ENCODE assay signal across 9 cellular contexts in genomic region chr3:63343674-63344073, GRCh38.
DNase-seq lines count a peak whose midpoint lies in the region; ATAC-seq lines count a peak whose summit lies in the region.
"Had no signal": no experiment of that assay in that cellular context is flagged by ENCODE, and none has a peak within 500 bp of the region (broad histone marks: within the 10 kb centered on the region; RNA-seq: fewer than 3 reads in every experiment).

No MANE protein-coding gene starts in this region.

- intact Hi-C loops in Right ventricle myocardium superior (cut with DNase I), result no loop called here

- DNase-seq in DMS 273 (lab: John Stamatoyannopoulos, UW; ENCODE audit: unreplicated experiment), result peak; percentile 97
- DNase-seq in NCI-H524 treated with DMSO at 0.1 percent for 48 hours (lab: John Stamatoyannopoulos, UW), result peak; percentile 86
- peak; percentile 2 for DNase-seq in activated effector memory CD4-positive, alpha-beta T cell treated with Interleukin-2 at 50 U/mL for 16 hours
- peak; percentile 71 for DNase-seq in Right ventricle myocardium superior
- DNase-seq in retina, result peak; percentile 65
- no peak for DNase-seq in NK-92 treated with Interleukin-12 subunit alpha and Interleukin-12 subunit beta, amount 100 ng/mL, for 24 hours (lab: John Stamatoyannopoulos, UW)
- DNase-seq: natural killer cell had no signal

- ATAC-seq in HG03469 (IDR thresholded peaks at IDR 0.05; ENCODE audit: unreplicated experiment) (peak; percentile 52), Right ventricle myocardium superior (ENCODE audit: poor library complexity) (peak; percentile 88), HG02798 (IDR thresholded peaks at IDR 0.05; ENCODE audit: poor library complexity, unreplicated experiment) (no peak)
